In genomic region chr3:61894988-61895935, GRCh38 we compare ENCODE assay signal across 9 cellular contexts.
DNase-seq lines count a peak whose midpoint lies in the region; ATAC-seq and TF ChIP-seq lines count a peak whose summit lies in the region.
"Had no signal": no experiment of that assay in that cellular context is flagged by ENCODE, and none has a peak within 500 bp of the region (broad histone marks: within the 10 kb centered on the region; RNA-seq: fewer than 3 reads in every experiment).

No MANE protein-coding gene starts in this region.

- TF ChIP-seq CTCF in SU-DHL-6 (IDR thresholded peaks at IDR 0.05; ENCODE audit: insufficient read depth, low read length, poor library complexity, severe bottlenecking) (no peak), thyroid gland (IDR thresholded peaks at IDR 0.05) (no peak)

- ATAC-seq in GM21381 (IDR thresholded peaks at IDR 0.05; ENCODE audit: unreplicated experiment), result peak; percentile 98
- peak; percentile 95 for ATAC-seq in HG03521 (IDR thresholded peaks at IDR 0.05; ENCODE audit: unreplicated experiment)

- peaks cover 4 to 10% of the 10 kb centered on the region in 2 donors for H3K4me1 ChIP-seq in thyroid gland

- H3K9ac ChIP-seq in SU-DHL-6 (ENCODE audit: low read length), result no peak overlapping the region

- intact Hi-C loops in thyroid gland (cut with DNase I), result no loop called here

- no peaks in the 10 kb centered on the region for H3K79me2 ChIP-seq in SU-DHL-6 (ENCODE audit: insufficient read depth, low read length)

- H3K27me3 ChIP-seq in SU-DHL-6 (ENCODE audit: low read length) (no peaks in the 10 kb centered on the region), thyroid gland (no peaks in the 10 kb centered on the region)
- H3K27me3 ChIP-seq: dorsolateral prefrontal cortex had no signal

- DNase-seq in NCI-H1417 (lab: John Stamatoyannopoulos, UW), result peak; percentile 16 to 68 (median 43)
- DNase-seq in NCI-H1417 treated with DMSO at 0.1 percent for 48 hours (lab: John Stamatoyannopoulos, UW), result no peak
- DNase-seq in dermis blood vessel endothelial cell, result peak; percentile 90
- peak; percentile 87 for DNase-seq in mucosa of gallbladder (ENCODE audit: low spot score)
- peak; percentile 64 to 72 for DNase-seq in thyroid gland

- H3K4me3 ChIP-seq in SU-DHL-6 (ENCODE audit: insufficient read depth, low read length, poor library complexity, severe bottlenecking), result no peak overlapping the region
- H3K4me3 ChIP-seq in thyroid gland (replicated peaks in 1 of 3), result no peak overlapping the region
- H3K4me3 ChIP-seq: dorsolateral prefrontal cortex had no signal

- H3K9me2 ChIP-seq in SU-DHL-6 (replicated peaks; ENCODE audit: insufficient read depth, low read length), result no peaks in the 10 kb centered on the region

- H3F3A ChIP-seq in SU-DHL-6 (ENCODE audit: insufficient read depth), result no peaks in the 10 kb centered on the region

- TF ChIP-seq POLR2A in thyroid gland (IDR thresholded peaks at IDR 0.05), result no peak

- H3K9me3 ChIP-seq in SU-DHL-6 (ENCODE audit: insufficient read depth, low read length) (no peaks in the 10 kb centered on the region), thyroid gland (no peaks in the 10 kb centered on the region)

- peak overlapping the region; percentile 43 for H2AFZ ChIP-seq in SU-DHL-6 (ENCODE audit: low read depth, low read length, severe bottlenecking)

- no peak overlapping the region for H3K27ac ChIP-seq in SU-DHL-6 (ENCODE audit: low read depth, low read length)
- H3K27ac ChIP-seq in thyroid gland, result peak overlapping the region in 2 of 3 donors; percentile 36 to 42

- H3K36me3 ChIP-seq in SU-DHL-6 (ENCODE audit: low read length) (no peaks in the 10 kb centered on the region), thyroid gland (no peaks in the 10 kb centered on the region)

- peak overlapping the region; percentile 29 for H3K4me2 ChIP-seq in SU-DHL-6 (ENCODE audit: low read depth, low read length, poor library complexity, severe bottlenecking)

- WGBS in thyroid gland, 2 donors, result 45 to 46% methylated on average over 7 of the region's 7 CpGs

- no peaks in the 10 kb centered on the region for H4K20me1 ChIP-seq in SU-DHL-6 (ENCODE audit: low read depth, low read length)
